ENCODE assay signal across 1 cellular context in genomic region chr10:93473804-93474472, GRCh38.
TF ChIP-seq lines count a peak whose summit lies in the region.

No MANE protein-coding gene starts in this region.

TF ChIP-seq in GM23338, 12 proteins besides CTCF, POLR2A, EP300 and RAD21 (continued from another document):
- TF ChIP-seq EZH2 (IDR thresholded peaks at IDR 0.05; ENCODE audit: low read depth, unreplicated experiment) (no peak), STAT1 (IDR thresholded peaks at IDR 0.05; ENCODE audit: unreplicated experiment) (no peak), EZH2phosphoT487 (IDR thresholded peaks at IDR 0.05; ENCODE audit: unreplicated experiment) (no peak)
- TF ChIP-seq, protein P1, sequence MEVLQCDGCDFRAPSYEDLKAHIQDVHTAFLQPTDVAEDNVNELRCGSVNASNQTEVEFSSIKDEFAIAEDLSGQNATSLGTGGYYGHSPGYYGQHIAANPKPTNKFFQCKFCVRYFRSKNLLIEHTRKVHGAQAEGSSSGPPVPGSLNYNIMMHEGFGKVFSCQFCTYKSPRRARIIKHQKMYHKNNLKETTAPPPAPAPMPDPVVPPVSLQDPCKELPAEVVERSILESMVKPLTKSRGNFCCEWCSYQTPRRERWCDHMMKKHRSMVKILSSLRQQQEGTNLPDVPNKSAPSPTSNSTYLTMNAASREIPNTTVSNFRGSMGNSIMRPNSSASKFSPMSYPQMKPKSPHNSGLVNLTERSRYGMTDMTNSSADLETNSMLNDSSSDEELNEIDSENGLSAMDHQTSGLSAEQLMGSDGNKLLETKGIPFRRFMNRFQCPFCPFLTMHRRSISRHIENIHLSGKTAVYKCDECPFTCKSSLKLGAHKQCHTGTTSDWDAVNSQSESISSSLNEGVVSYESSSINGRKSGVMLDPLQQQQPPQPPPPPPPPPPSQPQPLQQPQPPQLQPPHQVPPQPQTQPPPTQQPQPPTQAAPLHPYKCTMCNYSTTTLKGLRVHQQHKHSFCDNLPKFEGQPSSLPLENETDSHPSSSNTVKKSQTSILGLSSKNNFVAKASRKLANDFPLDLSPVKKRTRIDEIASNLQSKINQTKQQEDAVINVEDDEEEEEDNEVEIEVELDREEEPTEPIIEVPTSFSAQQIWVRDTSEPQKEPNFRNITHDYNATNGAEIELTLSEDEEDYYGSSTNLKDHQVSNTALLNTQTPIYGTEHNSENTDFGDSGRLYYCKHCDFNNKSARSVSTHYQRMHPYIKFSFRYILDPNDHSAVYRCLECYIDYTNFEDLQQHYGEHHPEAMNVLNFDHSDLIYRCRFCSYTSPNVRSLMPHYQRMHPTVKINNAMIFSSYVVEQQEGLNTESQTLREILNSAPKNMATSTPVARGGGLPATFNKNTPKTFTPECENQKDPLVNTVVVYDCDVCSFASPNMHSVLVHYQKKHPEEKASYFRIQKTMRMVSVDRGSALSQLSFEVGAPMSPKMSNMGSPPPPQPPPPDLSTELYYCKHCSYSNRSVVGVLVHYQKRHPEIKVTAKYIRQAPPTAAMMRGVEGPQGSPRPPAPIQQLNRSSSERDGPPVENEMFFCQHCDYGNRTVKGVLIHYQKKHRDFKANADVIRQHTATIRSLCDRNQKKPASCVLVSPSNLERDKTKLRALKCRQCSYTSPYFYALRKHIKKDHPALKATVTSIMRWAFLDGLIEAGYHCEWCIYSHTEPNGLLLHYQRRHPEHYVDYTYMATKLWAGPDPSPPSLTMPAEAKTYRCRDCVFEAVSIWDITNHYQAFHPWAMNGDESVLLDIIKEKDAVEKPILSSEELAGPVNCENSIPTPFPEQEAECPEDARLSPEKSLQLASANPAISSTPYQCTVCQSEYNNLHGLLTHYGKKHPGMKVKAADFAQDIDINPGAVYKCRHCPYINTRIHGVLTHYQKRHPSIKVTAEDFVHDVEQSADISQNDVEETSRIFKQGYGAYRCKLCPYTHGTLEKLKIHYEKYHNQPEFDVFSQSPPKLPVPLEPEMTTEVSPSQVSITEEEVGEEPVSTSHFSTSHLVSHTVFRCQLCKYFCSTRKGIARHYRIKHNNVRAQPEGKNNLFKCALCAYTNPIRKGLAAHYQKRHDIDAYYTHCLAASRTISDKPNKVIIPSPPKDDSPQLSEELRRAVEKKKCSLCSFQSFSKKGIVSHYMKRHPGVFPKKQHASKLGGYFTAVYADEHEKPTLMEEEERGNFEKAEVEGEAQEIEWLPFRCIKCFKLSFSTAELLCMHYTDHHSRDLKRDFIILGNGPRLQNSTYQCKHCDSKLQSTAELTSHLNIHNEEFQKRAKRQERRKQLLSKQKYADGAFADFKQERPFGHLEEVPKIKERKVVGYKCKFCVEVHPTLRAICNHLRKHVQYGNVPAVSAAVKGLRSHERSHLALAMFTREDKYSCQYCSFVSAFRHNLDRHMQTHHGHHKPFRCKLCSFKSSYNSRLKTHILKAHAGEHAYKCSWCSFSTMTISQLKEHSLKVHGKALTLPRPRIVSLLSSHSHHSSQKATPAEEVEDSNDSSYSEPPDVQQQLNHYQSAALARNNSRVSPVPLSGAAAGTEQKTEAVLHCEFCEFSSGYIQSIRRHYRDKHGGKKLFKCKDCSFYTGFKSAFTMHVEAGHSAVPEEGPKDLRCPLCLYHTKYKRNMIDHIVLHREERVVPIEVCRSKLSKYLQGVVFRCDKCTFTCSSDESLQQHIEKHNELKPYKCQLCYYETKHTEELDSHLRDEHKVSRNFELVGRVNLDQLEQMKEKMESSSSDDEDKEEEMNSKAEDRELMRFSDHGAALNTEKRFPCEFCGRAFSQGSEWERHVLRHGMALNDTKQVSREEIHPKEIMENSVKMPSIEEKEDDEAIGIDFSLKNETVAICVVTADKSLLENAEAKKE (CRISPR knock-in tag; IDR thresholded peaks at IDR 0.05) = no peak
- TF ChIP-seq, protein P2, sequence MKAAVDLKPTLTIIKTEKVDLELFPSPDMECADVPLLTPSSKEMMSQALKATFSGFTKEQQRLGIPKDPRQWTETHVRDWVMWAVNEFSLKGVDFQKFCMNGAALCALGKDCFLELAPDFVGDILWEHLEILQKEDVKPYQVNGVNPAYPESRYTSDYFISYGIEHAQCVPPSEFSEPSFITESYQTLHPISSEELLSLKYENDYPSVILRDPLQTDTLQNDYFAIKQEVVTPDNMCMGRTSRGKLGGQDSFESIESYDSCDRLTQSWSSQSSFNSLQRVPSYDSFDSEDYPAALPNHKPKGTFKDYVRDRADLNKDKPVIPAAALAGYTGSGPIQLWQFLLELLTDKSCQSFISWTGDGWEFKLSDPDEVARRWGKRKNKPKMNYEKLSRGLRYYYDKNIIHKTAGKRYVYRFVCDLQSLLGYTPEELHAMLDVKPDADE (IDR thresholded peaks at IDR 0.05) = no peak
- TF ChIP-seq, protein P3, sequence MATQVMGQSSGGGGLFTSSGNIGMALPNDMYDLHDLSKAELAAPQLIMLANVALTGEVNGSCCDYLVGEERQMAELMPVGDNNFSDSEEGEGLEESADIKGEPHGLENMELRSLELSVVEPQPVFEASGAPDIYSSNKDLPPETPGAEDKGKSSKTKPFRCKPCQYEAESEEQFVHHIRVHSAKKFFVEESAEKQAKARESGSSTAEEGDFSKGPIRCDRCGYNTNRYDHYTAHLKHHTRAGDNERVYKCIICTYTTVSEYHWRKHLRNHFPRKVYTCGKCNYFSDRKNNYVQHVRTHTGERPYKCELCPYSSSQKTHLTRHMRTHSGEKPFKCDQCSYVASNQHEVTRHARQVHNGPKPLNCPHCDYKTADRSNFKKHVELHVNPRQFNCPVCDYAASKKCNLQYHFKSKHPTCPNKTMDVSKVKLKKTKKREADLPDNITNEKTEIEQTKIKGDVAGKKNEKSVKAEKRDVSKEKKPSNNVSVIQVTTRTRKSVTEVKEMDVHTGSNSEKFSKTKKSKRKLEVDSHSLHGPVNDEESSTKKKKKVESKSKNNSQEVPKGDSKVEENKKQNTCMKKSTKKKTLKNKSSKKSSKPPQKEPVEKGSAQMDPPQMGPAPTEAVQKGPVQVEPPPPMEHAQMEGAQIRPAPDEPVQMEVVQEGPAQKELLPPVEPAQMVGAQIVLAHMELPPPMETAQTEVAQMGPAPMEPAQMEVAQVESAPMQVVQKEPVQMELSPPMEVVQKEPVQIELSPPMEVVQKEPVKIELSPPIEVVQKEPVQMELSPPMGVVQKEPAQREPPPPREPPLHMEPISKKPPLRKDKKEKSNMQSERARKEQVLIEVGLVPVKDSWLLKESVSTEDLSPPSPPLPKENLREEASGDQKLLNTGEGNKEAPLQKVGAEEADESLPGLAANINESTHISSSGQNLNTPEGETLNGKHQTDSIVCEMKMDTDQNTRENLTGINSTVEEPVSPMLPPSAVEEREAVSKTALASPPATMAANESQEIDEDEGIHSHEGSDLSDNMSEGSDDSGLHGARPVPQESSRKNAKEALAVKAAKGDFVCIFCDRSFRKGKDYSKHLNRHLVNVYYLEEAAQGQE (IDR thresholded peaks at IDR 0.05; ENCODE audit: unreplicated experiment) = no peak
